In the genomic region with DNA sequence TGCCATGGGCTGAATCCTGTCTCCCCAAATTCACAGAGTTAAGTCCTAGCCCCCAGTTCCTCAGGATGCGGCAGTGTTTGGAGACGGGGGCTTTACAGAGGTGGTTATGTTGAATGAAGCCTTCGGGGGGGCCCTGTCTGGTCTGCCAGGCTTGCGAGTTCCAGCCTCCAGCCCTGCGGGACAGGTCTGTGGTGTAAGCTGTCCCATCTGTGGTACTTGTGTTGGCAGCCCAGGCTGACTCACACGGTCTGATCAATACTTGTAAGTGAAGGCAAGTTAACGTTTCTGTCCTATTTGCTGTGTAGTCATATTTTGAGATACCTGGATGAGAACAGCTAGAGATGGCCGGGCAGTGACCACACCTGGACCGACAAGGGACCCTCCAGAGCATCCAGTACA, we compare ENCODE assay signal across 17 cellular contexts. TPM values are rescaled to one million over a fixed set of nuclear protein-coding genes. Genes with fewer than 3 reads are reported as not detected.
DNase-seq lines count a peak whose midpoint lies in the region; ATAC-seq and TF ChIP-seq lines count a peak whose summit lies in the region.
"Had no signal": no experiment of that assay in that cellular context is flagged by ENCODE, and none has a peak within 500 bp of the region (broad histone marks: within the 10 kb centered on the region; RNA-seq: fewer than 3 reads in every experiment).

No MANE protein-coding gene starts in this region.

- no peaks in the 10 kb centered on the region for H3K36me3 ChIP-seq in H7 (replicated peaks; ENCODE audit: control insufficient read depth, insufficient read depth, low read length)
- H3K36me3 ChIP-seq: BE2C had no signal

- intact Hi-C loops in Calu3 (cut with micrococcal nuclease; ENCODE audit: unreplicated experiment) = no loop called here
- intact Hi-C loops in left colon (cut with DNase I, micrococcal nuclease) = no loop called here

- CTCF ChIA-PET in Calu3 (lab: Charles Lee) = no interaction called here

- H3K27me3 Mint-ChIP-seq in Calu3 (ENCODE audit: unreplicated experiment) = peaks cover 71% of the 10 kb centered on the region
- peaks cover 34% of the 10 kb centered on the region for H3K27me3 Mint-ChIP-seq in type B pancreatic cell

- H3K27me3 ChIP-seq in H7 (ENCODE audit: control insufficient read depth, insufficient read depth, low read length) = no peaks in the 10 kb centered on the region
- H3K27me3 ChIP-seq: BE2C had no signal

- H3K36me3 Mint-ChIP-seq in Calu3 (ENCODE audit: insufficient read depth, unreplicated experiment) (no peaks in the 10 kb centered on the region), type B pancreatic cell (no peaks in the 10 kb centered on the region)
- H3K36me3 Mint-ChIP-seq: IgD-negative memory B cell had no signal

- DNase-seq in Calu3 (peak; percentile 44), H7 (peak; percentile 16), left lobe of liver (ENCODE audit: low spot score) (no peak), type B pancreatic cell (ENCODE audit: extremely low spot score, unreplicated experiment) (peak; percentile 62), DMS114 treated with DMSO at 0.1 percent for 48 hours (lab: John Stamatoyannopoulos, UW; ENCODE audit: unreplicated experiment) (no peak), left colon (no peak)
- no peak for DNase-seq in stimulated activated naive CD8-positive, alpha-beta T cell treated with anti-CD3 and anti-CD28 coated beads, Interleukin-15, Interleukin-2, amounts not matched to agents 100 U/mL and 50 U/mL, for 24 hours
- DNase-seq: ACHN; BE2C; Caco-2; CD4-positive, alpha-beta T cell; DMS79 treated with DMSO at 0.1 percent for 48 hours; HCEC 1CT; KBM-7 had no signal

- TF ChIP-seq CTCF in Calu3 (IDR thresholded peaks at IDR 0.05; ENCODE audit: unreplicated experiment) (no peak), type B pancreatic cell (conservative IDR thresholded peaks at IDR 0.05) (no peak)

- no peak overlapping the region for H3K4me3 Mint-ChIP-seq in Calu3 (ENCODE audit: low read depth, unreplicated experiment)
- H3K4me3 Mint-ChIP-seq in type B pancreatic cell = no peak overlapping the region
- H3K4me3 Mint-ChIP-seq: CD4-positive, alpha-beta T cell; IgD-negative memory B cell had no signal

- no TSS peak for BruUV-seq in Calu3 (replicated peaks; lab: Mats Ljungman, UMichigan)

- H3K9me3 Mint-ChIP-seq in Calu3 (ENCODE audit: low read depth, unreplicated experiment) = no peaks in the 10 kb centered on the region
- H3K9me3 Mint-ChIP-seq in type B pancreatic cell = no peaks in the 10 kb centered on the region
- H3K9me3 Mint-ChIP-seq: CD4-positive, alpha-beta T cell; IgD-negative memory B cell had no signal

- H3K27ac Mint-ChIP-seq in Calu3 (ENCODE audit: unreplicated experiment) = no peak overlapping the region
- no peak overlapping the region for H3K27ac Mint-ChIP-seq in type B pancreatic cell
- H3K27ac Mint-ChIP-seq: CD4-positive, alpha-beta T cell; IgD-negative memory B cell had no signal

- H3K4me3 ChIP-seq in H7 (ENCODE audit: insufficient read depth, low read depth, low read length) = no peak overlapping the region
- H3K4me3 ChIP-seq: GM12878 had no signal

- H3K4me1 Mint-ChIP-seq in Calu3 (ENCODE audit: low read depth, unreplicated experiment) = no peaks in the 10 kb centered on the region
- peaks cover 5% of the 10 kb centered on the region for H3K4me1 Mint-ChIP-seq in type B pancreatic cell (ENCODE audit: unreplicated experiment)

- ATAC-seq in left lobe of liver = peak; percentile 44
- no peak for ATAC-seq in stimulated activated naive CD8-positive, alpha-beta T cell treated with anti-CD3 and anti-CD28 coated beads, Interleukin-15, Interleukin-2, amounts not matched to agents 100 U/mL and 50 U/mL, for 24 hours
- no peak for ATAC-seq in left colon
- ATAC-seq: GM12878 had no signal

RNA-seq across cellular contexts. Expression of gene GPR31, which starts 51.8 kb away (rescaled TPM):
- total RNA-seq in Calu3 (2022) (not detected in 2 replicates), left lobe of liver (not detected), type B pancreatic cell (ENCODE audit: low replicate concordance) (not detected in 2 replicates), left colon (not detected)
- total RNA-seq in H7 (2014; rRNA removed; shearing (Covaris generic)) = not detected in 2 replicates
- total RNA-seq: Caco-2; CD4-positive, alpha-beta T cell; GM12878; H4 had no signal

Comparison
In these comparisons a context has a peak if more than half of its experiments do, and no peak if none do; other contexts are left out.
1. DNase-seq: peak in Calu3 (single experiment), H7 (single experiment) and type B pancreatic cell (single experiment); none in left lobe of liver (single experiment), stimulated activated naive CD8-positive, alpha-beta T cell treated with anti-CD3 and anti-CD28 coated beads, Interleukin-15, Interleukin-2, amounts not matched to agents 100 U/mL and 50 U/mL, for 24 hours (single experiment), DMS114 treated with DMSO at 0.1 percent for 48 hours (single experiment) and left colon (0 of 2).